ENCODE assay signal across 1 cellular context in genomic region chr3:11643212-11644087, GRCh38.
TF ChIP-seq lines count a peak whose summit lies in the region.

A gene with protein sequence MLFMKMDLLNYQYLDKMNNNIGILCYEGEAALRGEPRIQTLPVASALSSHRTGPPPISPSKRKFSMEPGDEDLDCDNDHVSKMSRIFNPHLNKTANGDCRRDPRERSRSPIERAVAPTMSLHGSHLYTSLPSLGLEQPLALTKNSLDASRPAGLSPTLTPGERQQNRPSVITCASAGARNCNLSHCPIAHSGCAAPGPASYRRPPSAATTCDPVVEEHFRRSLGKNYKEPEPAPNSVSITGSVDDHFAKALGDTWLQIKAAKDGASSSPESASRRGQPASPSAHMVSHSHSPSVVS (minus strand): TSS chr3:11643915. CDS start chr3:11643518, 397 bp downstream.

TF ChIP-seq in IMR-90, 13 proteins besides CTCF, POLR2A, EP300 and RAD21 (continued from another document):
- TF ChIP-seq, protein P1, sequence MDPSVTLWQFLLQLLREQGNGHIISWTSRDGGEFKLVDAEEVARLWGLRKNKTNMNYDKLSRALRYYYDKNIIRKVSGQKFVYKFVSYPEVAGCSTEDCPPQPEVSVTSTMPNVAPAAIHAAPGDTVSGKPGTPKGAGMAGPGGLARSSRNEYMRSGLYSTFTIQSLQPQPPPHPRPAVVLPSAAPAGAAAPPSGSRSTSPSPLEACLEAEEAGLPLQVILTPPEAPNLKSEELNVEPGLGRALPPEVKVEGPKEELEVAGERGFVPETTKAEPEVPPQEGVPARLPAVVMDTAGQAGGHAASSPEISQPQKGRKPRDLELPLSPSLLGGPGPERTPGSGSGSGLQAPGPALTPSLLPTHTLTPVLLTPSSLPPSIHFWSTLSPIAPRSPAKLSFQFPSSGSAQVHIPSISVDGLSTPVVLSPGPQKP (IDR thresholded peaks at IDR 0.05; ENCODE audit: borderline replicate concordance, low read depth, low read length): no peak
- TF ChIP-seq MAFK (IDR thresholded peaks at IDR 0.05; ENCODE audit: low read depth, low read length) (no peak), FOS (IDR thresholded peaks at IDR 0.05; ENCODE audit: low read depth, low read length) (no peak), CHD1 (IDR thresholded peaks at IDR 0.05; ENCODE audit: low read depth, low read length) (no peak; the same call in 1 of the 2 replicates)
